Comparison of ENCODE assay signal across 19 cellular contexts in the genomic region with DNA sequence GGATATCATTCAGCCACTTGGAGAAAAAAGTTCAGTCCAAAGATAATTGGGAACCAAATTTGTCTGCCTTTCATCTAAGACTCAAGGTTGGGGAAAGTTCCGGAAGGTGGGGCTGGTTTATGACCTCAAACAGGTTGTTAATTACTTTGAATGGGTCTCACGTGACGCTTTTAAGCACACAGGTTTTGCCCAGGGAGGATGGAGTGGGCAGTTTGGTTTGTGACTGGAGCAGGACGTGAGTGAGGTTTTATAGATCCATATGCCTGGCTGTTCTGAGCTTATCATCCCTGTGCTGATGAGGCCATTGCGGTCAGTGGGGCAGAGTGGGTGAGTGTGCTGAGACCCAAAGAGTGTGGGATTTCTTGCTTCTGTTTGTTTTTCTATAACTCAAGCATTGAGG.
"Had no signal": no experiment of that assay in that cellular context is flagged by ENCODE, and none has a peak within 500 bp of the region (broad histone marks: within the 10 kb centered on the region; RNA-seq: fewer than 3 reads in every experiment).

No MANE protein-coding gene starts in this region.

- ATAC-seq: foreskin keratinocyte, left lung, lower lobe of right lung, upper lobe of right lung had no signal

- H3K27ac ChIP-seq: foreskin keratinocyte, left lung, lower lobe of right lung, sigmoid colon, skin epidermis, upper lobe of right lung, vagina had no signal

- H3K4me1 ChIP-seq: foreskin keratinocyte, left lung, lower lobe of right lung, sigmoid colon, upper lobe of right lung, vagina had no signal

- H3K36me3 Mint-ChIP-seq: memory B cell, mesothelial cell of epicardium, naive B cell had no signal

- H3K27ac Mint-ChIP-seq: dendritic cell treated with granulocyte-macrophage colony-stimulating factor and Interleukin-4, amounts not matched to agents 40 ng/mL and 50 ng/mL, for 4 days; memory B cell; mesothelial cell of epicardium; nephron had no signal

- H3K4me1 Mint-ChIP-seq: memory B cell, mesothelial cell of epicardium, naive B cell, nephron had no signal

- H3K36me3 ChIP-seq: left lung, lower lobe of right lung, sigmoid colon, upper lobe of right lung, vagina had no signal

- H3K9me3 Mint-ChIP-seq: dendritic cell treated with granulocyte-macrophage colony-stimulating factor and Interleukin-4, amounts not matched to agents 40 ng/mL and 50 ng/mL, for 4 days had no signal

- H3K4me3 Mint-ChIP-seq: dendritic cell treated with granulocyte-macrophage colony-stimulating factor and Interleukin-4, amounts not matched to agents 40 ng/mL and 50 ng/mL, for 4 days; memory B cell; mesothelial cell of epicardium; nephron had no signal

- FAIRE-seq: endothelial cell of umbilical vein, islet of Langerhans had no signal

- H3K4me3 ChIP-seq: left lung, lower lobe of right lung, sigmoid colon, skin epidermis, upper lobe of right lung, vagina had no signal

- DNase-seq: erythroblast; foreskin keratinocyte; head of caudate nucleus; hippocampal formation; left lung; lower lobe of right lung; naive B cell; sigmoid colon; stimulated activated CD4-positive, alpha-beta T cell treated with anti-CD3 and anti-CD28 coated beads, Interleukin-2, amount 100 ng/mL, for 48 hours; stimulated activated naive CD4-positive, alpha-beta T cell treated with Interleukin-2 at 50 U/mL for 16 hours; upper lobe of right lung had no signal

- H3K9me3 ChIP-seq: left lung, lower lobe of right lung, upper lobe of right lung, vagina had no signal

- H3K27me3 ChIP-seq: foreskin keratinocyte, left lung, sigmoid colon, upper lobe of right lung, vagina had no signal
